In genomic region chr6:125432968-125433367, GRCh38 we compare ENCODE assay signal across 24 cellular contexts.
DNase-seq lines count a peak whose midpoint lies in the region; ATAC-seq and TF ChIP-seq lines count a peak whose summit lies in the region.
"Had no signal": no experiment of that assay in that cellular context is flagged by ENCODE, and none has a peak within 500 bp of the region (broad histone marks: within the 10 kb centered on the region; RNA-seq: fewer than 3 reads in every experiment).

No MANE protein-coding gene starts in this region.

- H4K20me1 ChIP-seq in PC-9 (ENCODE audit: insufficient read depth): no peaks in the 10 kb centered on the region

- no peaks in the 10 kb centered on the region for H3K9me3 ChIP-seq in CD4-positive, alpha-beta T cell (ENCODE audit: control insufficient read depth, low read length)
- H3K9me3 ChIP-seq in MG63: no peaks in the 10 kb centered on the region
- H3K9me3 ChIP-seq in PC-9 (ENCODE audit: insufficient read depth, low read depth): no peaks in the 10 kb centered on the region
- H3K9me3 ChIP-seq: A549, adrenal gland, thyroid gland had no signal

- H3K36me3 Mint-ChIP-seq in CD4-positive, alpha-beta T cell (ENCODE audit: low read depth): no peaks in the 10 kb centered on the region

- CTCF ChIA-PET in CD4-positive, alpha-beta T cell (lab: Charles Lee): no interaction called here
- CTCF ChIA-PET in PC-9 (lab: Charles Lee): no interaction called here

- no TSS peak for BruUV-seq in PC-9 (replicated peaks; lab: Mats Ljungman, UMichigan)

- H3K4me3 Mint-ChIP-seq in CD4-positive, alpha-beta T cell: no peak overlapping the region

- no peaks in the 10 kb centered on the region for H3K36me3 ChIP-seq in MG63
- H3K36me3 ChIP-seq in PC-9 (ENCODE audit: low read depth): no peaks in the 10 kb centered on the region
- H3K36me3 ChIP-seq: adrenal gland, thyroid gland had no signal

- TF ChIP-seq CTCF in coronary artery (IDR thresholded peaks at IDR 0.05) (no peak), PC-9 (conservative IDR thresholded peaks at IDR 0.05) (no peak)
- no peak for TF ChIP-seq CTCF in CD4-positive, alpha-beta T cell (IDR thresholded peaks at IDR 0.05)

- H3K9me3 Mint-ChIP-seq in CD4-positive, alpha-beta T cell: no peaks in the 10 kb centered on the region

- POLR2A ChIA-PET in CD4-positive, alpha-beta T cell (lab: Charles Lee): no interaction called here
- POLR2A ChIA-PET in PC-9 (lab: Charles Lee; ENCODE audit: unreplicated experiment): no interaction called here

- H3K27ac ChIP-seq in coronary artery: peak overlapping the region in 1 of 2 donors; percentile 11
- H3K27ac ChIP-seq in CD4-positive, alpha-beta T cell (ENCODE audit: low read depth, low read length): no peak overlapping the region
- H3K27ac ChIP-seq in PC-9: no peak overlapping the region
- H3K27ac ChIP-seq: A549, adrenal gland, C4-2B, KMS-11, thyroid gland had no signal

- H3K9me2 ChIP-seq in PC-9 (ENCODE audit: insufficient read depth): no peaks in the 10 kb centered on the region

- H3K4me2 ChIP-seq in PC-9: no peak overlapping the region
- H3K4me2 ChIP-seq: A549, KMS-11 had no signal

- no peaks in the 10 kb centered on the region for H3K4me1 Mint-ChIP-seq in CD4-positive, alpha-beta T cell (ENCODE audit: low read depth)

- peak; percentile 54 for ATAC-seq in GM18498 (IDR thresholded peaks at IDR 0.05; ENCODE audit: unreplicated experiment)
- ATAC-seq in GM21423 (IDR thresholded peaks at IDR 0.05; ENCODE audit: unreplicated experiment): peak; percentile 76
- peak; percentile 73 for ATAC-seq in HG03520 (IDR thresholded peaks at IDR 0.05; ENCODE audit: unreplicated experiment)
- ATAC-seq in HG03095 (IDR thresholded peaks at IDR 0.05; ENCODE audit: unreplicated experiment): no peak
- no peak for ATAC-seq in CD4-positive, alpha-beta T cell (ENCODE audit: poor library complexity)
- ATAC-seq: A549, Panc1 had no signal

- no peaks in the 10 kb centered on the region for H3F3A ChIP-seq in PC-9 (ENCODE audit: insufficient read depth, low read depth)

- intact Hi-C loops in CD4-positive, alpha-beta T cell (cut with DNase I, micrococcal nuclease): no loop called here
- intact Hi-C loops in PC-9 (cut with micrococcal nuclease; ENCODE audit: unreplicated experiment): no loop called here

- H3K4me3 ChIP-seq in coronary artery: peak overlapping the region; percentile 50
- H3K4me3 ChIP-seq in MG63: no peak overlapping the region
- H3K4me3 ChIP-seq in PC-9: no peak overlapping the region
- H3K4me3 ChIP-seq: A549, adrenal gland, thyroid gland had no signal

- no peaks in the 10 kb centered on the region for H3K79me2 ChIP-seq in PC-9 (ENCODE audit: low read depth)

- no peak overlapping the region for H2AFZ ChIP-seq in PC-9

- peaks cover 4% of the 10 kb centered on the region for H3K27me3 ChIP-seq in CD4-positive, alpha-beta T cell (ENCODE audit: control insufficient read depth, insufficient read depth, low read length)
- H3K27me3 ChIP-seq in MG63: no peaks in the 10 kb centered on the region
- no peaks in the 10 kb centered on the region for H3K27me3 ChIP-seq in PC-9 (ENCODE audit: insufficient read depth, low read depth)
- H3K27me3 ChIP-seq: adrenal gland, thyroid gland had no signal

- DNase-seq in coronary artery (ENCODE audit: low spot score) (no peak), MG63 (no peak), PC-9 (no peak)
- no peak for DNase-seq in CD4-positive, alpha-beta T cell
- DNase-seq: activated CD8-positive, alpha-beta memory T cell treated with anti-CD3 and anti-CD28 coated beads, Interleukin-2, amount 50 U/mL, for 4 hours; activated effector memory CD4-positive, alpha-beta T cell treated with anti-CD3 and anti-CD28 coated beads, Interleukin-2, amount 50 U/mL, for 16 hours; adrenal gland; effector CD8-positive, alpha-beta T cell; glutamatergic neuron; NCI-H2171; NCI-H774; occipital lobe; retina; stimulated activated CD4-positive, alpha-beta T cell treated with anti-CD3 and anti-CD28 coated beads, Interleukin-12 subunit alpha, Interleukin-12 subunit beta, amount 100 ng/mL, for 4 hours; T1000; thyroid gland had no signal

- no peaks in the 10 kb centered on the region for H3K4me1 ChIP-seq in PC-9 (replicated peaks; ENCODE audit: insufficient read depth)
- H3K4me1 ChIP-seq: A549, adrenal gland, thyroid gland had no signal

- peaks cover 47% of the 10 kb centered on the region for H3K27me3 Mint-ChIP-seq in CD4-positive, alpha-beta T cell

- H3K27ac Mint-ChIP-seq in CD4-positive, alpha-beta T cell: no peak overlapping the region

Comparison
In these comparisons a context has a peak if more than half of its experiments do, and no peak if none do; other contexts are left out.
1. ATAC-seq: peak in GM18498 (single experiment), GM21423 (single experiment) and HG03520 (single experiment); none in HG03095 (single experiment) and CD4-positive, alpha-beta T cell (single experiment).